ENCODE assay signal across 30 cellular contexts in the genomic region with DNA sequence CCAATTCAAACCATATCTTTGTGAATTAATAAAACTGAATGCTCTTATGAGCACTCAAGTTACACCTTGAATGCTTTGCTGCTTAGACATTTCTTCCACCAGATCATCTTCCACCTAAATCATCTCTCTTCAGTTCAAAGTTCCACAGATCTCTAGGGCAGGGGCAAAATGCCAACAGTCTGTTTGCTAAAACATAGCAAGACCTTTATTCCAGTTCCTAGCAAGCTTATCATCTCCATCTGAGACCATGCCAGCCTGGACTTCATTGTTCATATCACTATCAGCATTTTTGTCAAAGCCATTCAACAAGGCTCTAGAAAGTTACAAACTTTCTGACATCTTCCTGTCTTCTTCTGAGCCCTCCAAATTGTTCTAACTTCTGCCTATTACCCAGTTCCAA.
"Had no signal": no experiment of that assay in that cellular context is flagged by ENCODE, and none has a peak within 500 bp of the region (broad histone marks: within the 10 kb centered on the region; RNA-seq: fewer than 3 reads in every experiment).

No MANE protein-coding gene starts in this region.

- H2AFZ ChIP-seq: PC-9 had no signal

- ATAC-seq: Panc1, Right ventricle myocardium inferior had no signal

- H3K27ac ChIP-seq: PC-9, RWPE1, SJCRH30, SK-N-MC had no signal

- DNase-seq: Kasumi-1, KG1, MG63, NCI-H1048, NCI-H1092 treated with DMSO at 0.1 percent for 48 hours, NCI-H1105 treated with DMSO at 0.1 percent for 48 hours, NCI-H1417, NCI-H1436, NCI-H146, NCI-H1694, NCI-H187, NCI-H2029, NCI-H2081, NCI-H2171 treated with DMSO at 0.1 percent for 48 hours, NCI-H2227 treated with DMSO at 0.1 percent for 48 hours, NCI-H345, NCI-H446, NCI-H510A treated with DMSO at 0.1 percent for 48 hours, NCI-H524 treated with DMSO at 0.1 percent for 48 hours, NCI-H526 treated with DMSO at 0.1 percent for 48 hours, NCI-H774, PC-9, SHP77, SIG-M5, SJCRH30 had no signal

- FAIRE-seq: RCC 7860 had no signal

- H3K9me3 ChIP-seq: MG63, SJCRH30 had no signal

- H3K36me3 ChIP-seq: MG63 had no signal

- H3K4me1 ChIP-seq: SJCRH30 had no signal

- H3K4me2 ChIP-seq: PC-9 had no signal

- H3K4me3 ChIP-seq: MG63, PC-9, SJCRH30, SK-N-MC had no signal

- H3K27me3 ChIP-seq: MG63, SJCRH30 had no signal
